Comparison of ENCODE assay signal across 2 cellular contexts in the genomic region with DNA sequence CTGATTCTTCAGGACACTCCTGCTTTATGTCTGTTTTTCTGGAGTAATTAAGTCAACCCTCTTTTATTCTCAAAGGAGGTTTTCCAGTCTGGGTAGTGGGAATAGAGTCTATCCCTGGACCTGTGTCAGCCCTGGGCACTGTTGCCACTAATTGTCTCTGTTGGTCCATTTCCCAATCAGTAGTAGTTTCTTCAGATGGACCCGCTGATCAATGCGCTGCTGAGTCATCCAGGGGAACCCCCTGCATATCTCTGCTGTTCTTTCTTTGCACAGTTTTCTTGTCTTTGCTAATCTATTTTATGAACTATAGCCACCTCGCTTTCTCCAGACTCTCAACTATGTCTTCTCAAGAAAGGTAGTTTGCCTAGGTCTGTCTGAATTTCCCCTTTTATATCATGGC.
TF ChIP-seq lines count a peak whose summit lies in the region.

No MANE protein-coding gene starts in this region.

TF ChIP-seq in GM12878, 131 proteins besides CTCF, POLR2A, EP300 and RAD21:
- TF ChIP-seq SPI1 (IDR thresholded peaks at IDR 0.05; ENCODE audit: borderline replicate concordance, insufficient read depth, low read depth, low read length) (no peak), RELA (IDR thresholded peaks at IDR 0.05; ENCODE audit: borderline replicate concordance, partially characterized antibody) (no peak), PAX5 (IDR thresholded peaks at IDR 0.05; ENCODE audit: borderline replicate concordance, low read depth, low read length) (no peak), HDAC6 (IDR thresholded peaks at IDR 0.05; ENCODE audit: unreplicated experiment) (no peak)
- TF ChIP-seq, protein P1, sequence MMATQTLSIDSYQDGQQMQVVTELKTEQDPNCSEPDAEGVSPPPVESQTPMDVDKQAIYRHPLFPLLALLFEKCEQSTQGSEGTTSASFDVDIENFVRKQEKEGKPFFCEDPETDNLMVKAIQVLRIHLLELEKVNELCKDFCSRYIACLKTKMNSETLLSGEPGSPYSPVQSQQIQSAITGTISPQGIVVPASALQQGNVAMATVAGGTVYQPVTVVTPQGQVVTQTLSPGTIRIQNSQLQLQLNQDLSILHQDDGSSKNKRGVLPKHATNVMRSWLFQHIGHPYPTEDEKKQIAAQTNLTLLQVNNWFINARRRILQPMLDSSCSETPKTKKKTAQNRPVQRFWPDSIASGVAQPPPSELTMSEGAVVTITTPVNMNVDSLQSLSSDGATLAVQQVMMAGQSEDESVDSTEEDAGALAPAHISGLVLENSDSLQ (IDR thresholded peaks at IDR 0.05): no peak
- TF ChIP-seq, protein P2, sequence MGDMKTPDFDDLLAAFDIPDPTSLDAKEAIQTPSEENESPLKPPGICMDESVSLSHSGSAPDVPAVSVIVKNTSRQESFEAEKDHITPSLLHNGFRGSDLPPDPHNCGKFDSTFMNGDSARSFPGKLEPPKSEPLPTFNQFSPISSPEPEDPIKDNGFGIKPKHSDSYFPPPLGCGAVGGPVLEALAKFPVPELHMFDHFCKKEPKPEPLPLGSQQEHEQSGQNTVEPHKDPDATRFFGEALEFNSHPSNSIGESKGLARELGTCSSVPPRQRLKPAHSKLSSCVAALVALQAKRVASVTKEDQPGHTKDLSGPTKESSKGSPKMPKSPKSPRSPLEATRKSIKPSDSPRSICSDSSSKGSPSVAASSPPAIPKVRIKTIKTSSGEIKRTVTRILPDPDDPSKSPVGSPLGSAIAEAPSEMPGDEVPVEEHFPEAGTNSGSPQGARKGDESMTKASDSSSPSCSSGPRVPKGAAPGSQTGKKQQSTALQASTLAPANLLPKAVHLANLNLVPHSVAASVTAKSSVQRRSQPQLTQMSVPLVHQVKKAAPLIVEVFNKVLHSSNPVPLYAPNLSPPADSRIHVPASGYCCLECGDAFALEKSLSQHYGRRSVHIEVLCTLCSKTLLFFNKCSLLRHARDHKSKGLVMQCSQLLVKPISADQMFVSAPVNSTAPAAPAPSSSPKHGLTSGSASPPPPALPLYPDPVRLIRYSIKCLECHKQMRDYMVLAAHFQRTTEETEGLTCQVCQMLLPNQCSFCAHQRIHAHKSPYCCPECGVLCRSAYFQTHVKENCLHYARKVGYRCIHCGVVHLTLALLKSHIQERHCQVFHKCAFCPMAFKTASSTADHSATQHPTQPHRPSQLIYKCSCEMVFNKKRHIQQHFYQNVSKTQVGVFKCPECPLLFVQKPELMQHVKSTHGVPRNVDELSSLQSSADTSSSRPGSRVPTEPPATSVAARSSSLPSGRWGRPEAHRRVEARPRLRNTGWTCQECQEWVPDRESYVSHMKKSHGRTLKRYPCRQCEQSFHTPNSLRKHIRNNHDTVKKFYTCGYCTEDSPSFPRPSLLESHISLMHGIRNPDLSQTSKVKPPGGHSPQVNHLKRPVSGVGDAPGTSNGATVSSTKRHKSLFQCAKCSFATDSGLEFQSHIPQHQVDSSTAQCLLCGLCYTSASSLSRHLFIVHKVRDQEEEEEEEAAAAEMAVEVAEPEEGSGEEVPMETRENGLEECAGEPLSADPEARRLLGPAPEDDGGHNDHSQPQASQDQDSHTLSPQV (IDR thresholded peaks at IDR 0.05): no peak
- TF ChIP-seq, protein P3, sequence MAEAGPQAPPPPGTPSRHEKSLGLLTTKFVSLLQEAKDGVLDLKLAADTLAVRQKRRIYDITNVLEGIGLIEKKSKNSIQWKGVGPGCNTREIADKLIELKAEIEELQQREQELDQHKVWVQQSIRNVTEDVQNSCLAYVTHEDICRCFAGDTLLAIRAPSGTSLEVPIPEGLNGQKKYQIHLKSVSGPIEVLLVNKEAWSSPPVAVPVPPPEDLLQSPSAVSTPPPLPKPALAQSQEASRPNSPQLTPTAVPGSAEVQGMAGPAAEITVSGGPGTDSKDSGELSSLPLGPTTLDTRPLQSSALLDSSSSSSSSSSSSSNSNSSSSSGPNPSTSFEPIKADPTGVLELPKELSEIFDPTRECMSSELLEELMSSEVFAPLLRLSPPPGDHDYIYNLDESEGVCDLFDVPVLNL (IDR thresholded peaks at IDR 0.05; ENCODE audit: low read depth, low read length): no peak

TF ChIP-seq in HEK293T, 16 proteins besides CTCF, POLR2A, EP300 and RAD21 (continued from another document):
- TF ChIP-seq HDGF (IDR thresholded peaks at IDR 0.05; ENCODE audit: borderline replicate concordance): no peak
- TF ChIP-seq CTBP1 (IDR thresholded peaks at IDR 0.05; ENCODE audit: borderline replicate concordance): no peak
- TF ChIP-seq FOXA1 (IDR thresholded peaks at IDR 0.05): no peak
- TF ChIP-seq LEF1 (IDR thresholded peaks at IDR 0.05; ENCODE audit: borderline replicate concordance): no peak
- TF ChIP-seq ZNF384 (IDR thresholded peaks at IDR 0.05): no peak
- TF ChIP-seq SP1 (IDR thresholded peaks at IDR 0.05): no peak
- no peak for TF ChIP-seq TARDBP (IDR thresholded peaks at IDR 0.05)
- TF ChIP-seq FOXM1 (IDR thresholded peaks at IDR 0.05; ENCODE audit: borderline replicate concordance): no peak
- TF ChIP-seq ARNT (IDR thresholded peaks at IDR 0.05): no peak
- TF ChIP-seq L3MBTL2 (conservative IDR thresholded peaks at IDR 0.05): no peak
- TF ChIP-seq, protein P1 (IDR thresholded peaks at IDR 0.05): no peak
- no peak for TF ChIP-seq BHLHE40 (IDR thresholded peaks at IDR 0.05; ENCODE audit: borderline replicate concordance)
